34 cellular contexts compared by ENCODE assay signal in the genomic region with DNA sequence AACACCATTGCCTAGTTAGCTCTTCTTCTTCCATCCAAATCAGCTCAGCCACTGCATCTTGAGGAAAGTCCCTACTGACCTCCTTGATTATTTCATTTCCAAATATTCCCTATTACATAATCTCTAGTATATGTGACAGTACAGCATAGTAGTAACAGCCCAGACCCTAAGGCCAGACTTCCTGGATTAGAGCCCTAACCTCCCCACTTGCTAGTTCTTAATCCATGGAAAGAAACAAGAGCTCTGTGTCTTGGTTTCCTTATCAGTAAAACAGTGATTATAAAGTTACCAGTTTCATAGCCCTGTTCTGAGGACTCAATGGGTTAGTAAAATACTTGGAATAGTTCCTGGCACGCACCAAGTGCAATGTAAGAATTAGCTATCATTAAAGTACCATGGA.
"Had no signal": no experiment of that assay in that cellular context is flagged by ENCODE, and none has a peak within 500 bp of the region (broad histone marks: within the 10 kb centered on the region; RNA-seq: fewer than 3 reads in every experiment).

No MANE protein-coding gene starts in this region.

- H3K4me3 Mint-ChIP-seq: activated B cell treated with CpG ODN at 0.5 μM for 24 hours; activated CD4-positive, alpha-beta memory T cell treated with anti-CD3 and anti-CD28 coated beads for 36 hours; activated CD8-positive, alpha-beta memory T cell treated with anti-CD3 and anti-CD28 coated beads, Interleukin-2, amount 10 ng/mL, durations not matched to agents 7 days and 5 days; activated CD8-positive, alpha-beta T cell treated with anti-CD3 and anti-CD28 coated beads, Interleukin-2, amount 10 ng/mL, durations not matched to agents 7 days and 5 days; activated naive CD4-positive, alpha-beta T cell treated with anti-CD3 and anti-CD28 coated beads for 36 hours; activated naive CD4-positive, alpha-beta T cell treated with anti-CD3 and anti-CD28 coated beads, Interleukin-2, amount 50 U/mL, for 24 hours; activated naive CD8-positive, alpha-beta T cell treated with anti-CD3 and anti-CD28 coated beads for 36 hours; activated naive CD8-positive, alpha-beta T cell treated with anti-CD3 and anti-CD28 coated beads, Interleukin-2, amount 50 U/mL, for 24 hours; activated T-helper 1 cell treated with anti-CD3 and anti-CD28 coated beads, Interleukin-12 subunit alpha, Interleukin-12 subunit beta, Interleukin-2, Interleukin-4 antibody, amounts not matched to agents 30 ng/mL and 10 ng/mL and 1 ng/mL, durations not matched to agents 14 hours and 24 hours and 36 hours; brain; T-helper 17 cell; T-helper 2 cell treated with Interferon-gamma antibody and Interleukin-4, amounts not matched to agents 5 μg/mL and 100 μg/mL, for 36 hours had no signal

- H3K4me3 ChIP-seq: adrenal gland, ascending aorta, breast epithelium, cardiac muscle cell, colonic mucosa, esophagus squamous epithelium had no signal

- H3K4me1 ChIP-seq: adrenal gland, ascending aorta, breast epithelium, colonic mucosa, esophagus squamous epithelium had no signal

- H3K36me3 ChIP-seq: adrenal gland, ascending aorta, breast epithelium, cardiac muscle cell, colonic mucosa, esophagus squamous epithelium, WERI-Rb-1 had no signal

- H3K27me3 ChIP-seq: adrenal gland, ascending aorta, breast epithelium, cardiac muscle cell, colonic mucosa, esophagus squamous epithelium had no signal

- H3K27ac Mint-ChIP-seq: activated B cell treated with CpG ODN at 0.5 μM for 24 hours; activated CD4-positive, alpha-beta memory T cell treated with anti-CD3 and anti-CD28 coated beads for 36 hours; activated CD8-positive, alpha-beta memory T cell treated with anti-CD3 and anti-CD28 coated beads, Interleukin-2, amount 10 ng/mL, durations not matched to agents 7 days and 5 days; activated CD8-positive, alpha-beta T cell treated with anti-CD3 and anti-CD28 coated beads, Interleukin-2, amount 10 ng/mL, durations not matched to agents 7 days and 5 days; activated naive CD4-positive, alpha-beta T cell treated with anti-CD3 and anti-CD28 coated beads for 36 hours; activated naive CD4-positive, alpha-beta T cell treated with anti-CD3 and anti-CD28 coated beads, Interleukin-2, amount 50 U/mL, for 24 hours; activated naive CD8-positive, alpha-beta T cell treated with anti-CD3 and anti-CD28 coated beads for 36 hours; activated naive CD8-positive, alpha-beta T cell treated with anti-CD3 and anti-CD28 coated beads, Interleukin-2, amount 50 U/mL, for 24 hours; activated T-helper 1 cell treated with anti-CD3 and anti-CD28 coated beads, Interleukin-12 subunit alpha, Interleukin-12 subunit beta, Interleukin-2, Interleukin-4 antibody, amounts not matched to agents 30 ng/mL and 10 ng/mL and 1 ng/mL, durations not matched to agents 14 hours and 24 hours and 36 hours; activated T-helper 2 cell treated with anti-CD3 and anti-CD28 coated beads, Interferon-gamma antibody, Interleukin-2, Interleukin-4, amounts not matched to agents 10 μg/mL and 5 μg/mL and 100 μg/mL, durations not matched to agents 14 hours and 24 hours and 36 hours; brain; T-helper 17 cell; T-helper 2 cell treated with Interferon-gamma antibody and Interleukin-4, amounts not matched to agents 5 μg/mL and 100 μg/mL, for 36 hours had no signal

- H3K36me3 Mint-ChIP-seq: activated CD4-positive, alpha-beta memory T cell treated with anti-CD3 and anti-CD28 coated beads for 36 hours; activated naive CD4-positive, alpha-beta T cell treated with anti-CD3 and anti-CD28 coated beads, Interleukin-2, amount 50 U/mL, for 24 hours; activated naive CD8-positive, alpha-beta T cell treated with anti-CD3 and anti-CD28 coated beads for 36 hours; brain had no signal

- H3K27ac ChIP-seq: adrenal gland, ascending aorta, breast epithelium, cardiac muscle cell, colonic mucosa, esophagus squamous epithelium, WERI-Rb-1 had no signal

- DNase-seq: activated B cell treated with CpG ODN at 0.5 μM for 24 hours; activated CD4-positive, alpha-beta memory T cell treated with anti-CD3 and anti-CD28 coated beads for 36 hours; activated CD4-positive, alpha-beta T cell treated with anti-CD3 and anti-CD28 coated beads for 48 hours; activated CD8-positive, alpha-beta memory T cell treated with anti-CD3 and anti-CD28 coated beads, Interleukin-2, amount 10 ng/mL, durations not matched to agents 7 days and 5 days; activated CD8-positive, alpha-beta memory T cell treated with anti-CD3 and anti-CD28 coated beads, Interleukin-2, amount 50 U/mL, for 4 hours; activated CD8-positive, alpha-beta T cell treated with anti-CD3 and anti-CD28 coated beads, Interleukin-2, amount 10 ng/mL, durations not matched to agents 7 days and 5 days; activated effector memory CD4-positive, alpha-beta T cell treated with anti-CD3 and anti-CD28 coated beads, Interleukin-2, amount 50 U/mL, for 16 hours; activated naive CD4-positive, alpha-beta T cell treated with anti-CD3 and anti-CD28 coated beads for 36 hours; activated naive CD8-positive, alpha-beta T cell treated with anti-CD3 and anti-CD28 coated beads for 36 hours; activated naive CD8-positive, alpha-beta T cell treated with anti-CD3 and anti-CD28 coated beads, Interleukin-2, amount 50 U/mL, for 24 hours; activated T-cell treated with anti-CD3 and anti-CD28 coated beads, Interleukin-2, amount 50 U/mL, for 1 hour; activated T-cell treated with anti-CD3 and anti-CD28 coated beads, Interleukin-2, amount 50 U/mL, for 48 hours; adrenal gland; central memory CD4-positive, alpha-beta T cell; cerebellar nuclear complex; colonic mucosa; effector CD8-positive, alpha-beta T cell; erythroblast; esophagus squamous epithelium; foreskin fibroblast; head of caudate nucleus; T-helper 1 cell; T-helper 17 cell; T1000; WERI-Rb-1 had no signal

- ATAC-seq: activated CD4-positive, CD25-positive, alpha-beta regulatory T cell treated with anti-CD3 and anti-CD28 coated beads, Interleukin-2, amount 50 U/mL, for 24 hours; activated CD8-positive, alpha-beta memory T cell treated with anti-CD3 and anti-CD28 coated beads, Interleukin-2, amount 10 ng/mL, durations not matched to agents 7 days and 5 days; activated CD8-positive, alpha-beta T cell treated with anti-CD3 and anti-CD28 coated beads, Interleukin-2, amount 10 ng/mL, durations not matched to agents 7 days and 5 days; activated naive CD8-positive, alpha-beta T cell treated with anti-CD3 and anti-CD28 coated beads, Interleukin-2, amount 50 U/mL, for 24 hours; T-helper 17 cell had no signal

- H3K9me3 Mint-ChIP-seq: activated B cell treated with CpG ODN at 0.5 μM for 24 hours; activated CD4-positive, alpha-beta memory T cell treated with anti-CD3 and anti-CD28 coated beads for 36 hours; activated naive CD4-positive, alpha-beta T cell treated with anti-CD3 and anti-CD28 coated beads for 36 hours; activated naive CD4-positive, alpha-beta T cell treated with anti-CD3 and anti-CD28 coated beads, Interleukin-2, amount 50 U/mL, for 24 hours; activated naive CD8-positive, alpha-beta T cell treated with anti-CD3 and anti-CD28 coated beads for 36 hours; activated naive CD8-positive, alpha-beta T cell treated with anti-CD3 and anti-CD28 coated beads, Interleukin-2, amount 50 U/mL, for 24 hours; activated T-helper 1 cell treated with anti-CD3 and anti-CD28 coated beads, Interleukin-12 subunit alpha, Interleukin-12 subunit beta, Interleukin-2, Interleukin-4 antibody, amounts not matched to agents 30 ng/mL and 10 ng/mL and 1 ng/mL, durations not matched to agents 14 hours and 24 hours and 36 hours; activated T-helper 2 cell treated with anti-CD3 and anti-CD28 coated beads, Interferon-gamma antibody, Interleukin-2, Interleukin-4, amounts not matched to agents 10 μg/mL and 5 μg/mL and 100 μg/mL, durations not matched to agents 14 hours and 24 hours and 36 hours; T-helper 2 cell treated with Interferon-gamma antibody and Interleukin-4, amounts not matched to agents 5 μg/mL and 100 μg/mL, for 36 hours had no signal

- H3K4me1 Mint-ChIP-seq: activated B cell treated with CpG ODN at 0.5 μM for 24 hours; activated naive CD4-positive, alpha-beta T cell treated with anti-CD3 and anti-CD28 coated beads, Interleukin-2, amount 50 U/mL, for 24 hours; activated naive CD8-positive, alpha-beta T cell treated with anti-CD3 and anti-CD28 coated beads for 36 hours; activated naive CD8-positive, alpha-beta T cell treated with anti-CD3 and anti-CD28 coated beads, Interleukin-2, amount 50 U/mL, for 24 hours; brain; T-helper 17 cell had no signal
